9 cellular contexts compared by ENCODE assay signal in the genomic region with DNA sequence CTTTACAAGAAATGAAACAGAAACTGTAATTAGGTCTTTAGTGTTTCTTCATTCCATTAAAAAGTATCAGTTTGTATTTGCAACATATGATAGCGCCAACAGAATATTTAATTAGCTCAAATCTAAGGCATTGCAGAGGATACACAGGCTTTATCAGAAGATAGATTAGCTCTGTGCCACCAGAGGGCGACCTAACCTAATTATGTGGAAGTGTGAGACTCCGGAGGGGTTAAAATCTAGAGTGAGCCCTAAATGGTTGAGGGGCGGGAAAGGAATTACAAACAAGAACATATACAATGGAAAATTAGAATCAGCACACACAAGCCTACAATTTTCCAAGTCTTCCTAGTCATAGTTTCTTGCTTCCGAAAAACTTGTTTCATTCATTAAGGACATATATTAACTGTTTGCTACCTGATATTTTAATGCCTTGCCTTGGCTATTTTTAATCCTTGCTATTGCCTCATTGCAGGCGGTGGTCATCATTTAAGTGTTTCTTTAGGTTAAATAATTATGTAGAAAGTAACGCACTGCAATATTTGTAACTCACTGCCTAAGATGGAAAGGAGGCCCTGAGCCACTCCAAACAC. TPM values are rescaled to one million over a fixed set of nuclear protein-coding genes. Genes with fewer than 3 reads are reported as not detected.
DNase-seq lines count a peak whose midpoint lies in the region; ATAC-seq and TF ChIP-seq lines count a peak whose summit lies in the region.
"Had no signal": no experiment of that assay in that cellular context is flagged by ENCODE, and none has a peak within 500 bp of the region (broad histone marks: within the 10 kb centered on the region; RNA-seq: fewer than 3 reads in every experiment).

No MANE protein-coding gene starts in this region.

- H3K27ac ChIP-seq in prostate gland, result no peak overlapping the region

- no peaks in the 10 kb centered on the region for H3K27me3 ChIP-seq in prostate gland (replicated peaks; ENCODE audit: insufficient read depth)

- TF ChIP-seq POLR2A in prostate gland (IDR thresholded peaks at IDR 0.05), result no peak

- 25% methylated on average over 7 of the region's 7 CpGs for WGBS in prostate gland

- H3K4me3 Mint-ChIP-seq in activated CD4-positive, alpha-beta memory T cell treated with anti-CD3 and anti-CD28 coated beads for 36 hours, result no peak overlapping the region
- H3K4me3 Mint-ChIP-seq: memory B cell had no signal

- H3K4me3 ChIP-seq in AG10803 (ENCODE audit: low read length), result no peak overlapping the region
- H3K4me3 ChIP-seq in fibroblast of villous mesenchyme (ENCODE audit: low read depth, low read length), result no peak overlapping the region
- no peak overlapping the region for H3K4me3 ChIP-seq in prostate gland

- H3K4me1 Mint-ChIP-seq in activated CD4-positive, alpha-beta memory T cell treated with anti-CD3 and anti-CD28 coated beads for 36 hours (ENCODE audit: low read depth), result no peaks in the 10 kb centered on the region
- H3K4me1 Mint-ChIP-seq: memory B cell had no signal

- no peaks in the 10 kb centered on the region for H3K36me3 Mint-ChIP-seq in activated CD4-positive, alpha-beta memory T cell treated with anti-CD3 and anti-CD28 coated beads for 36 hours
- H3K36me3 Mint-ChIP-seq: memory B cell had no signal

- H3K9me3 Mint-ChIP-seq in activated CD4-positive, alpha-beta memory T cell treated with anti-CD3 and anti-CD28 coated beads for 36 hours, result no peaks in the 10 kb centered on the region
- H3K9me3 Mint-ChIP-seq: memory B cell had no signal

- TF ChIP-seq CTCF in AG10803 (conservative IDR thresholded peaks at IDR 0.05; ENCODE audit: low read length), result peak; percentile 91
- TF ChIP-seq CTCF in GM20000 (IDR thresholded peaks at IDR 0.05; ENCODE audit: extremely low read depth, missing control alignments), result peak; percentile 61
- TF ChIP-seq CTCF in fibroblast of villous mesenchyme (IDR thresholded peaks at IDR 0.05; ENCODE audit: insufficient read depth, low read depth, low read length), result peak; percentile 65
- TF ChIP-seq CTCF in prostate gland (IDR thresholded peaks at IDR 0.05), result peak; percentile 19 to 66 (median 60)

- ATAC-seq in HG03196 (IDR thresholded peaks at IDR 0.05; ENCODE audit: unreplicated experiment), result no peak

- H3K4me1 ChIP-seq in prostate gland (replicated peaks), result no peaks in the 10 kb centered on the region

- peaks cover 2% of the 10 kb centered on the region for H3K27me3 Mint-ChIP-seq in activated CD4-positive, alpha-beta memory T cell treated with anti-CD3 and anti-CD28 coated beads for 36 hours

- CTCF ChIA-PET in activated CD4-positive, alpha-beta memory T cell treated with anti-CD3 and anti-CD28 coated beads for 36 hours (lab: Charles Lee), result interaction anchor here (0.7 to 5.0 kb wide), 19 partner anchors 9 to 699 kb away, joined by 3 to 57 read pairs (median 4); no protein-coding TSS in a partner anchor

- H3K27ac Mint-ChIP-seq in activated CD4-positive, alpha-beta memory T cell treated with anti-CD3 and anti-CD28 coated beads for 36 hours, result no peak overlapping the region
- H3K27ac Mint-ChIP-seq: memory B cell had no signal

- no peaks in the 10 kb centered on the region for H3K36me3 ChIP-seq in prostate gland

- DNase-seq in AG10803 (ENCODE audit: low read depth), result peak; percentile 50
- no peak for DNase-seq in GM20000 (ENCODE audit: low spot score)
- peak; percentile 21 for DNase-seq in NCI-H2227 treated with DMSO at 0.1 percent for 48 hours (lab: John Stamatoyannopoulos, UW)
- DNase-seq in activated CD4-positive, alpha-beta memory T cell treated with anti-CD3 and anti-CD28 coated beads for 36 hours, result peak; percentile 51
- peak; percentile 57 for DNase-seq in fibroblast of villous mesenchyme (ENCODE audit: low read depth)
- DNase-seq in prostate gland (ENCODE audit: low spot score), result peak; percentile 54
- no peak for DNase-seq in AG08396 (ENCODE audit: low spot score)

- POLR2A ChIA-PET in activated CD4-positive, alpha-beta memory T cell treated with anti-CD3 and anti-CD28 coated beads for 36 hours (lab: Charles Lee), result no interaction called here

- intact Hi-C loops in activated CD4-positive, alpha-beta memory T cell treated with anti-CD3 and anti-CD28 coated beads for 36 hours (cut with micrococcal nuclease), result loop anchor here (2.0 kb wide), 1 partner anchor 408 kb away; no protein-coding TSS in a partner anchor
- intact Hi-C loops in prostate gland (cut with DNase I), result loop anchor here (2.0 kb wide), 1 partner anchor 408 kb away; no protein-coding TSS in a partner anchor

- H3K9me3 ChIP-seq in prostate gland, result no peaks in the 10 kb centered on the region

RNA-seq across cellular contexts. Expression of gene RYR3, which starts 18.0 kb away (rescaled TPM):
- total RNA-seq in activated CD4-positive, alpha-beta memory T cell treated with anti-CD3 and anti-CD28 coated beads for 36 hours, result not detected
- under 0.01 TPM in 1 of 2 replicates, not detected in the other for total RNA-seq in fibroblast of villous mesenchyme
- 1 to 10 TPM in 1 of 2 donors, under 1 TPM in 1; 0.41 to 2.3 TPM for total RNA-seq in prostate gland

Comparison
In these comparisons a context has a peak if more than half of its experiments do, and no peak if none do; other contexts are left out.
1. DNase-seq: peak in AG10803 (single experiment), NCI-H2227 treated with DMSO at 0.1 percent for 48 hours (single experiment), activated CD4-positive, alpha-beta memory T cell treated with anti-CD3 and anti-CD28 coated beads for 36 hours (single experiment), fibroblast of villous mesenchyme (single experiment) and prostate gland (single experiment); none in GM20000 (single experiment) and AG08396 (single experiment).
2. Peak in every context shown above with its lines, with median percentiles within 50 percentile points of each other: CTCF ChIP-seq.